Comparison of ENCODE assay signal across 13 cellular contexts in the genomic region with DNA sequence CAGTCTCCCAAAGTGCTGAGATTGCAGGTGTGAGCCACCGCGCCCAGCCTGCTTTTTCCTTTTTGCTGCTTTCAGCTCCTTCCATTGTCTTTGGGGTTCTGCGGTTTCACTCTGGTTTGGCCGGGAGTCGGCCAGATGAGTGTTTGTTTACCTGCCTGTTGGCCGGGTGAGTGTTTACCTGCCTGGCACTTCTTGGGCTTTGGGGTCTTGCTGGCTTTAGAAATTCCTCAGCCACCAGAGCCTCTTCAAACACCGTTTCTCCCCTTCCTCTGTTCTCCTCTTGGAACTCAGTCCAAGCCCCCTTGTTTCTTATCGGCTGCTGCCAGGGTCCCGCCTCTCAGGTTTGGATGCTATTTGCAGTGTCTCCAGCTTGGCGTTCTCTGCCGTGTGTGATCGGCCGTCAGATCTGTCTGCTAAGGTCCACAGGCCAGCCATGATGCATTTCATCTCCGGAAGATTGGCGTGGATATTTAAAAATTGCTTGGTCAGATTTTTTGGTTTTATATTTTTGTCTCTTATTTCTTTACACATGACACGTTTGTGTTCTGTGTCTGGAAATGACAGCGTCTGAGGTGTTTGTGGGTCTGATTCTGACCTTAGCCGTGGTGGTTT. TPM values are rescaled to one million over a fixed set of nuclear protein-coding genes. Genes with fewer than 3 reads are reported as not detected.
DNase-seq lines count a peak whose midpoint lies in the region; ATAC-seq and TF ChIP-seq lines count a peak whose summit lies in the region.
"Had no signal": no experiment of that assay in that cellular context is flagged by ENCODE, and none has a peak within 500 bp of the region (broad histone marks: within the 10 kb centered on the region; RNA-seq: fewer than 3 reads in every experiment).

No MANE protein-coding gene starts in this region.

- POLR2A ChIA-PET in Panc1 (lab: Charles Lee) = interaction anchor here (0.6 kb wide), 1 partner anchor 34 kb away, joined by 7 read pairs; no protein-coding TSS in a partner anchor

- no peaks in the 10 kb centered on the region for H3K27me3 ChIP-seq in left ventricle myocardium inferior (ENCODE audit: low read depth)
- no peaks in the 10 kb centered on the region for H3K27me3 ChIP-seq in Panc1 (ENCODE audit: control insufficient read depth, insufficient read depth, low read length)
- H3K27me3 ChIP-seq in effector memory CD4-positive, alpha-beta T cell (replicated peaks; ENCODE audit: control insufficient read depth, insufficient read depth, low read length, poor library complexity, severe bottlenecking) = no peaks in the 10 kb centered on the region
- H3K27me3 ChIP-seq: transverse colon had no signal

- in situ Hi-C loops in Panc1 (cut with HindIII; ENCODE audit: low pct_unique_long_range_greater_than_20kb, low sequenced_read_pairs) = no loop called here

- ATAC-seq in left ventricle myocardium superior (no peak), Panc1 (0 out of 2 replicates have a peak, but pooled peaks have one; percentile 48), HG02884 (IDR thresholded peaks at IDR 0.05; ENCODE audit: unreplicated experiment) (no peak)

- H3K36me3 ChIP-seq in left ventricle myocardium inferior (peaks cover 22% of the 10 kb centered on the region), Panc1 (ENCODE audit: control insufficient read depth, insufficient read depth, low read length) (no peaks in the 10 kb centered on the region)
- H3K36me3 ChIP-seq in effector memory CD4-positive, alpha-beta T cell (ENCODE audit: control insufficient read depth, insufficient read depth, low read length) = no peaks in the 10 kb centered on the region
- H3K36me3 ChIP-seq: transverse colon had no signal

- peaks cover 4% of the 10 kb centered on the region for H3K9me3 ChIP-seq in left ventricle myocardium inferior (replicated peaks)
- H3K9me3 ChIP-seq in Panc1 (ENCODE audit: control insufficient read depth, insufficient read depth, low read depth, low read length) = no peaks in the 10 kb centered on the region
- no peaks in the 10 kb centered on the region for H3K9me3 ChIP-seq in effector memory CD4-positive, alpha-beta T cell (ENCODE audit: control insufficient read depth, low read length)
- H3K9me3 ChIP-seq: transverse colon had no signal

- CTCF ChIA-PET in Panc1 (lab: Charles Lee) = no interaction called here

- H3K4me1 Mint-ChIP-seq in type B pancreatic cell (ENCODE audit: unreplicated experiment) = peaks cover 29% of the 10 kb centered on the region

- no peak for TF ChIP-seq CTCF in left ventricle myocardium inferior (IDR thresholded peaks at IDR 0.05; ENCODE audit: borderline replicate concordance)
- no peak for TF ChIP-seq CTCF in Panc1 (IDR thresholded peaks at IDR 0.05)
- TF ChIP-seq CTCF in type B pancreatic cell (conservative IDR thresholded peaks at IDR 0.05) = no peak

- intact Hi-C loops in left ventricle myocardium inferior (cut with micrococcal nuclease) (no loop called here), left ventricle myocardium superior (cut with micrococcal nuclease) (no loop called here), Panc1 (cut with micrococcal nuclease; ENCODE audit: unreplicated experiment) (no loop called here)

- peak overlapping the region; percentile 95 for H3K27ac Mint-ChIP-seq in type B pancreatic cell

- peaks cover 17% of the 10 kb centered on the region for H3K36me3 Mint-ChIP-seq in type B pancreatic cell

- no peaks in the 10 kb centered on the region for H3K27me3 Mint-ChIP-seq in type B pancreatic cell

- BruUV-seq in Panc1 (replicated peaks; lab: Mats Ljungman, UMichigan) = no TSS peak

- no peak overlapping the region for H3K27ac ChIP-seq in left ventricle myocardium inferior (replicated peaks)
- H3K27ac ChIP-seq in Panc1 (ENCODE audit: low read length) = peak overlapping the region; percentile 57
- peak overlapping the region; percentile 63 for H3K27ac ChIP-seq in effector memory CD4-positive, alpha-beta T cell (ENCODE audit: insufficient read depth, low read length, poor library complexity, severe bottlenecking)

- peak overlapping the region; percentile 11 for H3K4me3 Mint-ChIP-seq in type B pancreatic cell

- no peaks in the 10 kb centered on the region for H3K4me1 ChIP-seq in left ventricle myocardium inferior
- H3K4me1 ChIP-seq in Panc1 (ENCODE audit: control insufficient read depth, insufficient read depth, low read length) = peaks cover 12% of the 10 kb centered on the region
- H3K4me1 ChIP-seq in effector memory CD4-positive, alpha-beta T cell (ENCODE audit: control insufficient read depth, insufficient read depth, low read length, poor library complexity, severe bottlenecking) = peaks cover 10% of the 10 kb centered on the region
- H3K4me1 ChIP-seq: transverse colon had no signal

- DNase-seq in left ventricle myocardium inferior (peak; percentile 4), left ventricle myocardium superior (no peak), Panc1 (ENCODE audit: low read depth, low spot score) (no peak), type B pancreatic cell (ENCODE audit: extremely low spot score, unreplicated experiment) (no peak), HCEC 1CT (no peak)
- DNase-seq in effector memory CD4-positive, alpha-beta T cell = peak in 2 of 3 donors; percentile 20 to 24
- DNase-seq in stimulated activated CD8-positive, alpha-beta memory T cell treated with anti-CD3 and anti-CD28 coated beads, Interleukin-4, amount 100 ng/mL, for 48 hours = no peak
- DNase-seq: retina had no signal

- H3K9me3 Mint-ChIP-seq in type B pancreatic cell = no peaks in the 10 kb centered on the region

- H3K4me3 ChIP-seq in left ventricle myocardium inferior = no peak overlapping the region
- no peak overlapping the region for H3K4me3 ChIP-seq in Panc1 (ENCODE audit: low read depth in 2 of 2, low read length in 2 of 2)
- peak overlapping the region; percentile 23 for H3K4me3 ChIP-seq in effector memory CD4-positive, alpha-beta T cell (ENCODE audit: insufficient read depth, low read depth, low read length, poor library complexity, severe bottlenecking)
- H3K4me3 ChIP-seq: lung, transverse colon had no signal

RNA-seq across cellular contexts. Expression of a gene that starts 14.2 kb away (rescaled TPM):
- total RNA-seq in left ventricle myocardium inferior (not detected), left ventricle myocardium superior (not detected), Panc1 (2021; ENCODE audit: unreplicated experiment) (1.6 TPM), type B pancreatic cell (ENCODE audit: low replicate concordance) (0.19 and 0.29 TPM in 2 replicates)
- 3.7 TPM for polyA plus RNA-seq in Panc1 (2012; ENCODE audit: insufficient read length)
- total RNA-seq: dermis microvascular lymphatic vessel endothelial cell, glomerular endothelial cell had no signal
- polyA plus RNA-seq: lung had no signal

RNA-seq across cellular contexts. Expression of a gene that starts 28.0 kb away (rescaled TPM):
- 17.8 TPM for total RNA-seq in left ventricle myocardium inferior
- 19.2 TPM for total RNA-seq in left ventricle myocardium superior
- 53.0 TPM for total RNA-seq in Panc1 (2021; ENCODE audit: unreplicated experiment)
- 71.6 TPM for polyA plus RNA-seq in Panc1 (2012; ENCODE audit: insufficient read length)
- 17.3 and 36.0 TPM in 2 replicates for total RNA-seq in type B pancreatic cell (ENCODE audit: low replicate concordance)

RNA-seq across cellular contexts. Expression of a gene that starts 46.6 kb away (rescaled TPM):
- not detected for total RNA-seq in left ventricle myocardium inferior
- total RNA-seq in left ventricle myocardium superior = 0.52 TPM
- total RNA-seq in Panc1 (2021; ENCODE audit: unreplicated experiment) = 10.0 TPM
- 18.8 TPM for polyA plus RNA-seq in Panc1 (2012; ENCODE audit: insufficient read length)
- 0.19 and 0.51 TPM in 2 replicates for total RNA-seq in type B pancreatic cell (ENCODE audit: low replicate concordance)

Comparison
In these comparisons a context has a peak if more than half of its experiments do, and no peak if none do; other contexts are left out.
1. DNase-seq: peak in left ventricle myocardium inferior (single experiment) and effector memory CD4-positive, alpha-beta T cell (2 of 3); none in left ventricle myocardium superior (single experiment), Panc1 (single experiment), type B pancreatic cell (single experiment), stimulated activated CD8-positive, alpha-beta memory T cell treated with anti-CD3 and anti-CD28 coated beads, Interleukin-4, amount 100 ng/mL, for 48 hours (single experiment) and HCEC 1CT (single experiment).